In genomic region chr12:66403746-66404145, GRCh38 we compare ENCODE assay signal across 13 cellular contexts.
DNase-seq lines count a peak whose midpoint lies in the region; ATAC-seq, FAIRE-seq and TF ChIP-seq lines count a peak whose summit lies in the region.
"Had no signal": no experiment of that assay in that cellular context is flagged by ENCODE, and none has a peak within 500 bp of the region (broad histone marks: within the 10 kb centered on the region; RNA-seq: fewer than 3 reads in every experiment).

No MANE protein-coding gene starts in this region.

- H3K4me1 ChIP-seq in pancreas: no peaks in the 10 kb centered on the region
- H3K4me1 ChIP-seq in upper lobe of right lung: no peaks in the 10 kb centered on the region
- H3K4me1 ChIP-seq: vagina had no signal

- H3K4me3 ChIP-seq in pancreas (no peak overlapping the region), upper lobe of right lung (no peak overlapping the region)
- H3K4me3 ChIP-seq: PC-9, vagina had no signal

- intact Hi-C loops in pancreas (cut with DNase I) (no loop called here), upper lobe of right lung (cut with DNase I) (no loop called here)

- no peak for TF ChIP-seq CTCF in pancreas (IDR thresholded peaks at IDR 0.05)
- TF ChIP-seq CTCF in upper lobe of right lung (IDR thresholded peaks at IDR 0.05): no peak

- no peaks in the 10 kb centered on the region for H3K36me3 ChIP-seq in pancreas
- no peaks in the 10 kb centered on the region for H3K36me3 ChIP-seq in upper lobe of right lung
- H3K36me3 ChIP-seq: vagina had no signal

- H3K27me3 ChIP-seq in pancreas: no peaks in the 10 kb centered on the region
- no peaks in the 10 kb centered on the region for H3K27me3 ChIP-seq in upper lobe of right lung
- H3K27me3 ChIP-seq: vagina had no signal

- ATAC-seq in HG02840 (IDR thresholded peaks at IDR 0.05; ENCODE audit: low FRiP score, unreplicated experiment) (peak; percentile 44), pancreas (peak in 3 of 4 donors; percentile 53 to 62 (median 56)), upper lobe of right lung (no peak)
- ATAC-seq: right cardiac atrium had no signal

- DNase-seq in NCI-H345 (lab: John Stamatoyannopoulos, UW) (peak; percentile 12), NCI-H345 treated with DMSO at 0.1 percent for 48 hours (lab: John Stamatoyannopoulos, UW; ENCODE audit: unreplicated experiment) (no peak), NCI-H446 (lab: John Stamatoyannopoulos, UW) (peak; percentile 63 to 85), pancreas (peak in 2 of 6 donors; percentile 4 to 14), epidermal melanocyte (ENCODE audit: insufficient read length, low spot score) (no peak), upper lobe of right lung (no peak), putamen (ENCODE audit: low spot score) (no peak)
- DNase-seq: ACHN, EL, right cardiac atrium had no signal

- H3K27ac ChIP-seq in pancreas (no peak overlapping the region), upper lobe of right lung (no peak overlapping the region)
- H3K27ac ChIP-seq: PC-9, vagina had no signal

- FAIRE-seq in pancreas (lab: Jason Lieb, UNC): no peak

- H3K9me3 ChIP-seq in pancreas (no peaks in the 10 kb centered on the region), upper lobe of right lung (no peaks in the 10 kb centered on the region)
- H3K9me3 ChIP-seq: vagina had no signal

Comparison
In these comparisons a context has a peak if more than half of its experiments do, and no peak if none do; other contexts are left out.
1. DNase-seq: peak in NCI-H345 (single experiment) and NCI-H446 (2 of 2); none in NCI-H345 treated with DMSO at 0.1 percent for 48 hours (single experiment), epidermal melanocyte (single experiment), upper lobe of right lung (single experiment) and putamen (single experiment).